8 cellular contexts compared by ENCODE assay signal in genomic region chr4:177047070-177047850, GRCh38.
DNase-seq lines count a peak whose midpoint lies in the region; ATAC-seq and TF ChIP-seq lines count a peak whose summit lies in the region.

No MANE protein-coding gene starts in this region.

- 39 to 45% (median 40%) methylated on average over 11 of the region's 11 CpGs for WGBS in ovary, 3 donors

- H3K9me3 Mint-ChIP-seq in activated T-cell treated with anti-CD3 and anti-CD28 coated beads, Interleukin-2, amount 50 U/mL, for 24 hours = no peaks in the 10 kb centered on the region

- no peak for TF ChIP-seq POLR2A in ovary (IDR thresholded peaks at IDR 0.05)

- H3K36me3 Mint-ChIP-seq in activated T-cell treated with anti-CD3 and anti-CD28 coated beads, Interleukin-2, amount 50 U/mL, for 24 hours (ENCODE audit: low read depth) = no peaks in the 10 kb centered on the region

- peaks cover 3% of the 10 kb centered on the region for H3K4me1 ChIP-seq in ovary (ENCODE audit: insufficient read depth)

- intact Hi-C loops in ovary (cut with DNase I) = no loop called here

- H3K4me3 Mint-ChIP-seq in activated T-cell treated with anti-CD3 and anti-CD28 coated beads, Interleukin-2, amount 50 U/mL, for 24 hours = no peak overlapping the region

- no peak for TF ChIP-seq EP300 in ovary (IDR thresholded peaks at IDR 0.05)

- H3K27me3 Mint-ChIP-seq in activated T-cell treated with anti-CD3 and anti-CD28 coated beads, Interleukin-2, amount 50 U/mL, for 24 hours = peaks cover 5% of the 10 kb centered on the region

- H3K27ac Mint-ChIP-seq in activated T-cell treated with anti-CD3 and anti-CD28 coated beads, Interleukin-2, amount 50 U/mL, for 24 hours = no peak overlapping the region

- peak; percentile 93 for ATAC-seq in GM19438 (IDR thresholded peaks at IDR 0.05; ENCODE audit: low read depth, unreplicated experiment)
- peak; percentile 82 for ATAC-seq in HG03442 (IDR thresholded peaks at IDR 0.05; ENCODE audit: unreplicated experiment)

- H3K27me3 ChIP-seq in ovary = no peaks in the 10 kb centered on the region

- H3K36me3 ChIP-seq in ovary = no peaks in the 10 kb centered on the region

- H3K4me3 ChIP-seq in foreskin fibroblast (ENCODE audit: low read depth in 1 of 2, low read length in 2 of 2) (no peak overlapping the region), ovary (no peak overlapping the region)

- TF ChIP-seq CTCF in foreskin fibroblast (IDR thresholded peaks at IDR 0.05; ENCODE audit: low read depth, low read length) (peak; percentile 76), ovary (IDR thresholded peaks at IDR 0.05) (peak in 2 of 3 donors; percentile 39 to 42)

- H3K9me3 ChIP-seq in ovary = no peaks in the 10 kb centered on the region

- DNase-seq in DMS 273 treated with DMSO at 0.1 percent for 48 hours (lab: John Stamatoyannopoulos, UW) (peak; percentile 1), NOMO-1 treated with dmso at 0.1 percent for 144 hours (lab: John Stamatoyannopoulos, UW; ENCODE audit: unreplicated experiment) (peak; percentile 22), foreskin fibroblast (peak; percentile 72 to 93), ovary (peak; percentile 25 to 59 (median 50)), NCI-H128 (lab: John Stamatoyannopoulos, UW; ENCODE audit: unreplicated experiment) (no peak)
- peak; percentile 52 for DNase-seq in activated T-cell treated with anti-CD3 and anti-CD28 coated beads, Interleukin-2, amount 50 U/mL, for 24 hours

- H3K4me1 Mint-ChIP-seq in activated T-cell treated with anti-CD3 and anti-CD28 coated beads, Interleukin-2, amount 50 U/mL, for 24 hours (ENCODE audit: low read depth) = no peaks in the 10 kb centered on the region

- no peak overlapping the region for H3K27ac ChIP-seq in ovary
